14 cellular contexts compared by ENCODE assay signal in the genomic region with DNA sequence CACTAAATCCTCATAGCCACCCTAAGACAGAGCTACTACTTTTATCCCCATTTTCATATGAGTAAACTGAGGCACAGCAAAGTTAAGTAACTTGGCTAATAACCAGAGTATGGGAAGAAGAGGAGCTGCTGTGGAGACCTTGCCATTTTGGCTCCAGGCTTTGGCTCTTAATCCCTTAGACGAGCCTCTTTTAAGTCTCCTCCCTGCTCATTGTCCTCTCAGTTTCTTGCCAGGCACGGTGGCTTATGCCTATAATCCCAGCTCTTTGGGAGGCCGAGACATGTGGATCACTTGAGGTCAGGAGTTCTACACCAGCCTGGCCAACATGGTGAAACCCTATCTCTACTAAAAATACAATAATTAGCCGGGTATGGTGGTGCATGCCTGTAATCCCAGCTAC.
"Had no signal": no experiment of that assay in that cellular context is flagged by ENCODE, and none has a peak within 500 bp of the region (broad histone marks: within the 10 kb centered on the region; RNA-seq: fewer than 3 reads in every experiment).

No MANE protein-coding gene starts in this region.

- H3K4me1 ChIP-seq: prostate gland had no signal

- H3K9me3 ChIP-seq: prostate gland, right atrium auricular region, stomach had no signal

- H3K36me3 ChIP-seq: cardiac muscle cell, prostate gland, right atrium auricular region, stomach had no signal

- H3K4me3 ChIP-seq: cardiac muscle cell, prostate gland, right atrium auricular region, stomach had no signal

- H3K27me3 ChIP-seq: right atrium auricular region had no signal

- ATAC-seq: activated T-helper 17 cell treated with anti-CD3 and anti-CD28 coated beads, Interleukin-2, amount 50 U/mL, for 72 hours had no signal

- DNase-seq: activated B cell treated with CpG ODN at 0.5 μM for 24 hours; activated CD4-positive, alpha-beta memory T cell treated with anti-CD3 and anti-CD28 coated beads for 36 hours; activated CD4-positive, alpha-beta T cell treated with anti-CD3 and anti-CD28 coated beads for 4 hours; activated naive CD4-positive, alpha-beta T cell; activated naive CD8-positive, alpha-beta T cell treated with anti-CD3 and anti-CD28 coated beads for 36 hours; activated T-cell treated with anti-CD3 and anti-CD28 coated beads, Interleukin-2, amount 50 U/mL, for 1 hour; amniotic stem cell; dermis blood vessel endothelial cell; nephron progenitor cell; stomach had no signal

- H3K27ac ChIP-seq: cardiac muscle cell, prostate gland, right atrium auricular region had no signal
